Comparison of ENCODE assay signal across 1 cellular context in the genomic region with DNA sequence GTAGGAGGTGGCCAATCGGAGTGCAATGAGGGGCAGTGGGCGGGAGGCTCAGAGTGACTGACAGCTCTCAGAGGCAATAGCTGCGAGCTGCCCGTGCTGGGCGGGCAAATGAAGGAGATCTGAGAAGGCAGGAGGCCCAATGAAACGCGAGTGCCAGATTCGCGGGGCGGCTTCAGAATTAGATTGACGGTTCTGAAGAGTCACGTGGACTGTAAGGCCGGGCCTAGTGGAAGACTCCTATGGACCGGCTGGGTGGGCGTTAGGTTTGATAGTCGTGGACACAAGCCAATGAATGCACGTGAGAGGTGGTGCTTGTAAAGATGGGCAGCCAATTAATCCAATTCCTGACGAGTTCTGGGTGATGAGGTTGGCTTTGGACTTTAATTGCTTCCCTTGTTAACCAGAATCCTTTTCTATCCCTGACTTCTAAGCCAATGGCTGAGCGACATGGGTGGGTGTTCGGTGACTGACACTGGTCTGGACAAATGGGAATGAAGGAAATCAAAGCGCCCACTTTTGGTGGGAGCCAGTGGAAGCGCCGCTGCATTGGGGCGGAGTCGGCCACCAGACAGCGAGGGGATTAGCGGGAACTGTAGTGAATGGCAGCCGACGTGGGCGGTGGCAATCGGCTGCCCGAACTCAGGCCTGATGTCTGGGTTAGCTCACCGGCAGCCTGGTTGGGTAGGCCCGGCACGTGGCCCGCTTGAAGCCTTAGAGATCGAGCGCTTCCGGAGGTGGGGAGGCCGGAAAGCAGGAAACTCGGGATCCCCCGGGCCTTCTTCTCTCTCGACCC.
TF ChIP-seq lines count a peak whose summit lies in the region.

No MANE protein-coding gene starts in this region.

TF ChIP-seq in SK-N-SH, 30 proteins besides CTCF, POLR2A, EP300 and RAD21 (continued from another document):
- TF ChIP-seq FOXM1 (IDR thresholded peaks at IDR 0.05; ENCODE audit: low read depth) = no peak
- TF ChIP-seq RCOR1 (IDR thresholded peaks at IDR 0.05; ENCODE audit: low read length) = no peak
- no peak; the same call in 1 of the 2 replicates for TF ChIP-seq RFX5 (IDR thresholded peaks at IDR 0.05; ENCODE audit: low read length)
- TF ChIP-seq MXI1 (IDR thresholded peaks at IDR 0.05; ENCODE audit: low read depth, low read length) = peak; percentile 32; the same call in 1 of the 2 replicates
- TF ChIP-seq GABPA (IDR thresholded peaks at IDR 0.05; ENCODE audit: low read depth) = peak; percentile 66
- TF ChIP-seq SIN3A (IDR thresholded peaks at IDR 0.05; ENCODE audit: borderline replicate concordance, low read depth, low read length) = no peak
- TF ChIP-seq TAF1 (IDR thresholded peaks at IDR 0.05; ENCODE audit: borderline replicate concordance, low read depth, low read length) = no peak
- peak; percentile 16; the same call in 1 of the 2 replicates for TF ChIP-seq POLR2AphosphoS5 (IDR thresholded peaks at IDR 0.05; ENCODE audit: low read depth, low read length)
- no peak for TF ChIP-seq TEAD4 (IDR thresholded peaks at IDR 0.05; ENCODE audit: borderline replicate concordance, insufficient read depth)
- TF ChIP-seq, protein P1, sequence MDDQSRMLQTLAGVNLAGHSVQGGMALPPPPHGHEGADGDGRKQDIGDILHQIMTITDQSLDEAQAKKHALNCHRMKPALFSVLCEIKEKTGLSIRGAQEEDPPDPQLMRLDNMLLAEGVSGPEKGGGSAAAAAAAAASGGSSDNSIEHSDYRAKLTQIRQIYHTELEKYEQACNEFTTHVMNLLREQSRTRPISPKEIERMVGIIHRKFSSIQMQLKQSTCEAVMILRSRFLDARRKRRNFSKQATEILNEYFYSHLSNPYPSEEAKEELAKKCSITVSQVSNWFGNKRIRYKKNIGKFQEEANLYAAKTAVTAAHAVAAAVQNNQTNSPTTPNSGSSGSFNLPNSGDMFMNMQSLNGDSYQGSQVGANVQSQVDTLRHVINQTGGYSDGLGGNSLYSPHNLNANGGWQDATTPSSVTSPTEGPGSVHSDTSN (IDR thresholded peaks at IDR 0.05) = peak; percentile 96
- TF ChIP-seq NRF1 (IDR thresholded peaks at IDR 0.05; ENCODE audit: low read depth, low read length) = no peak
- no peak for TF ChIP-seq GATA2 (CRISPR knock-in tag; IDR thresholded peaks at IDR 0.05)
- TF ChIP-seq FOSL2 (IDR thresholded peaks at IDR 0.05; ENCODE audit: borderline replicate concordance, low read depth) = no peak
- no peak for TF ChIP-seq MEF2A (IDR thresholded peaks at IDR 0.05; ENCODE audit: borderline replicate concordance, low read depth)
- TF ChIP-seq JUND (IDR thresholded peaks at IDR 0.05) = no peak
- TF ChIP-seq, protein P2, sequence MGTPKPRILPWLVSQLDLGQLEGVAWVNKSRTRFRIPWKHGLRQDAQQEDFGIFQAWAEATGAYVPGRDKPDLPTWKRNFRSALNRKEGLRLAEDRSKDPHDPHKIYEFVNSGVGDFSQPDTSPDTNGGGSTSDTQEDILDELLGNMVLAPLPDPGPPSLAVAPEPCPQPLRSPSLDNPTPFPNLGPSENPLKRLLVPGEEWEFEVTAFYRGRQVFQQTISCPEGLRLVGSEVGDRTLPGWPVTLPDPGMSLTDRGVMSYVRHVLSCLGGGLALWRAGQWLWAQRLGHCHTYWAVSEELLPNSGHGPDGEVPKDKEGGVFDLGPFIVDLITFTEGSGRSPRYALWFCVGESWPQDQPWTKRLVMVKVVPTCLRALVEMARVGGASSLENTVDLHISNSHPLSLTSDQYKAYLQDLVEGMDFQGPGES (IDR thresholded peaks at IDR 0.05; ENCODE audit: low read depth, low read length) = peak; percentile 99
- TF ChIP-seq FOXJ3 (CRISPR knock-in tag; IDR thresholded peaks at IDR 0.05) = no peak
- TF ChIP-seq, protein P3, sequence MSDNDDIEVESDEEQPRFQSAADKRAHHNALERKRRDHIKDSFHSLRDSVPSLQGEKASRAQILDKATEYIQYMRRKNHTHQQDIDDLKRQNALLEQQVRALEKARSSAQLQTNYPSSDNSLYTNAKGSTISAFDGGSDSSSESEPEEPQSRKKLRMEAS (IDR thresholded peaks at IDR 0.05; ENCODE audit: low read depth) = peak; percentile 98
- TF ChIP-seq, protein P4, sequence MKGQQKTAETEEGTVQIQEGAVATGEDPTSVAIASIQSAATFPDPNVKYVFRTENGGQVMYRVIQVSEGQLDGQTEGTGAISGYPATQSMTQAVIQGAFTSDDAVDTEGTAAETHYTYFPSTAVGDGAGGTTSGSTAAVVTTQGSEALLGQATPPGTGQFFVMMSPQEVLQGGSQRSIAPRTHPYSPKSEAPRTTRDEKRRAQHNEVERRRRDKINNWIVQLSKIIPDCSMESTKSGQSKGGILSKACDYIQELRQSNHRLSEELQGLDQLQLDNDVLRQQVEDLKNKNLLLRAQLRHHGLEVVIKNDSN (IDR thresholded peaks at IDR 0.05; ENCODE audit: borderline replicate concordance, low read depth) = peak; percentile 93
- TF ChIP-seq, protein P5, sequence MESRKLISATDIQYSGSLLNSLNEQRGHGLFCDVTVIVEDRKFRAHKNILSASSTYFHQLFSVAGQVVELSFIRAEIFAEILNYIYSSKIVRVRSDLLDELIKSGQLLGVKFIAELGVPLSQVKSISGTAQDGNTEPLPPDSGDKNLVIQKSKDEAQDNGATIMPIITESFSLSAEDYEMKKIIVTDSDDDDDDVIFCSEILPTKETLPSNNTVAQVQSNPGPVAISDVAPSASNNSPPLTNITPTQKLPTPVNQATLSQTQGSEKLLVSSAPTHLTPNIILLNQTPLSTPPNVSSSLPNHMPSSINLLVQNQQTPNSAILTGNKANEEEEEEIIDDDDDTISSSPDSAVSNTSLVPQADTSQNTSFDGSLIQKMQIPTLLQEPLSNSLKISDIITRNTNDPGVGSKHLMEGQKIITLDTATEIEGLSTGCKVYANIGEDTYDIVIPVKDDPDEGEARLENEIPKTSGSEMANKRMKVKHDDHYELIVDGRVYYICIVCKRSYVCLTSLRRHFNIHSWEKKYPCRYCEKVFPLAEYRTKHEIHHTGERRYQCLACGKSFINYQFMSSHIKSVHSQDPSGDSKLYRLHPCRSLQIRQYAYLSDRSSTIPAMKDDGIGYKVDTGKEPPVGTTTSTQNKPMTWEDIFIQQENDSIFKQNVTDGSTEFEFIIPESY (IDR thresholded peaks at IDR 0.05; ENCODE audit: borderline replicate concordance, low read depth) = peak; percentile 79; the same call in 1 of the 2 replicates
- TF ChIP-seq EZH2phosphoT487 (IDR thresholded peaks at IDR 0.05; ENCODE audit: borderline replicate concordance, low read depth) = no peak
- TF ChIP-seq ELF1 (IDR thresholded peaks at IDR 0.05) = peak; percentile 61; the same call in 1 of the 2 replicates
- TF ChIP-seq RXRA (IDR thresholded peaks at IDR 0.05; ENCODE audit: borderline replicate concordance, low read depth) = no peak
- no peak for TF ChIP-seq NFIC (IDR thresholded peaks at IDR 0.05; ENCODE audit: borderline replicate concordance)
- no peak for TF ChIP-seq TCF12 (IDR thresholded peaks at IDR 0.05)
- TF ChIP-seq CHD2 (IDR thresholded peaks at IDR 0.05; ENCODE audit: low read length, partially characterized antibody) = peak; percentile 96
- TF ChIP-seq YY1 (IDR thresholded peaks at IDR 0.05; ENCODE audit: low read depth) = no peak
- TF ChIP-seq, protein P6, sequence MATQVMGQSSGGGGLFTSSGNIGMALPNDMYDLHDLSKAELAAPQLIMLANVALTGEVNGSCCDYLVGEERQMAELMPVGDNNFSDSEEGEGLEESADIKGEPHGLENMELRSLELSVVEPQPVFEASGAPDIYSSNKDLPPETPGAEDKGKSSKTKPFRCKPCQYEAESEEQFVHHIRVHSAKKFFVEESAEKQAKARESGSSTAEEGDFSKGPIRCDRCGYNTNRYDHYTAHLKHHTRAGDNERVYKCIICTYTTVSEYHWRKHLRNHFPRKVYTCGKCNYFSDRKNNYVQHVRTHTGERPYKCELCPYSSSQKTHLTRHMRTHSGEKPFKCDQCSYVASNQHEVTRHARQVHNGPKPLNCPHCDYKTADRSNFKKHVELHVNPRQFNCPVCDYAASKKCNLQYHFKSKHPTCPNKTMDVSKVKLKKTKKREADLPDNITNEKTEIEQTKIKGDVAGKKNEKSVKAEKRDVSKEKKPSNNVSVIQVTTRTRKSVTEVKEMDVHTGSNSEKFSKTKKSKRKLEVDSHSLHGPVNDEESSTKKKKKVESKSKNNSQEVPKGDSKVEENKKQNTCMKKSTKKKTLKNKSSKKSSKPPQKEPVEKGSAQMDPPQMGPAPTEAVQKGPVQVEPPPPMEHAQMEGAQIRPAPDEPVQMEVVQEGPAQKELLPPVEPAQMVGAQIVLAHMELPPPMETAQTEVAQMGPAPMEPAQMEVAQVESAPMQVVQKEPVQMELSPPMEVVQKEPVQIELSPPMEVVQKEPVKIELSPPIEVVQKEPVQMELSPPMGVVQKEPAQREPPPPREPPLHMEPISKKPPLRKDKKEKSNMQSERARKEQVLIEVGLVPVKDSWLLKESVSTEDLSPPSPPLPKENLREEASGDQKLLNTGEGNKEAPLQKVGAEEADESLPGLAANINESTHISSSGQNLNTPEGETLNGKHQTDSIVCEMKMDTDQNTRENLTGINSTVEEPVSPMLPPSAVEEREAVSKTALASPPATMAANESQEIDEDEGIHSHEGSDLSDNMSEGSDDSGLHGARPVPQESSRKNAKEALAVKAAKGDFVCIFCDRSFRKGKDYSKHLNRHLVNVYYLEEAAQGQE (IDR thresholded peaks at IDR 0.05; ENCODE audit: low read depth, low read length) = no peak
- TF ChIP-seq, protein P7, sequence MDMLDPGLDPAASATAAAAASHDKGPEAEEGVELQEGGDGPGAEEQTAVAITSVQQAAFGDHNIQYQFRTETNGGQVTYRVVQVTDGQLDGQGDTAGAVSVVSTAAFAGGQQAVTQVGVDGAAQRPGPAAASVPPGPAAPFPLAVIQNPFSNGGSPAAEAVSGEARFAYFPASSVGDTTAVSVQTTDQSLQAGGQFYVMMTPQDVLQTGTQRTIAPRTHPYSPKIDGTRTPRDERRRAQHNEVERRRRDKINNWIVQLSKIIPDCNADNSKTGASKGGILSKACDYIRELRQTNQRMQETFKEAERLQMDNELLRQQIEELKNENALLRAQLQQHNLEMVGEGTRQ (IDR thresholded peaks at IDR 0.05; ENCODE audit: borderline replicate concordance, low read depth, low read length) = peak; percentile 62
TF ChIP-seq in SK-N-SH: peak in this region for 11.
